In genomic region chr12:53762793-53763192, GRCh38 we compare ENCODE assay signal across 20 cellular contexts. TPM values are rescaled to one million over a fixed set of nuclear protein-coding genes. Genes with fewer than 3 reads are reported as not detected.
"Had no signal": no experiment of that assay in that cellular context is flagged by ENCODE, and none has a peak within 500 bp of the region (broad histone marks: within the 10 kb centered on the region; RNA-seq: fewer than 3 reads in every experiment).

No MANE protein-coding gene starts in this region.

RNA-seq across cellular contexts. Expression of gene CISTR, which starts 11.0 kb away (rescaled TPM):
- total RNA-seq: activated naive CD4-positive, alpha-beta T cell treated with anti-CD3 and anti-CD28 coated beads for 36 hours; activated naive CD4-positive, alpha-beta T cell treated with anti-CD3 and anti-CD28 coated beads, Interleukin-2, amount 50 U/mL, for 72 hours; activated naive CD8-positive, alpha-beta T cell treated with anti-CD3 and anti-CD28 coated beads for 36 hours; activated naive CD8-positive, alpha-beta T cell treated with anti-CD3 and anti-CD28 coated beads, Interleukin-2, amount 10 ng/mL, durations not matched to agents 7 days and 5 days; activated T-cell treated with anti-CD3 and anti-CD28 coated beads, Interleukin-2, amount 50 U/mL, for 4 hours; activated T-cell treated with anti-CD3 and anti-CD28 coated beads, Interleukin-2, amount 50 U/mL, for 72 hours; activated T-helper 1 cell treated with anti-CD3 and anti-CD28 coated beads, Interleukin-12 subunit alpha, Interleukin-12 subunit beta, Interleukin-2, Interleukin-4 antibody, amounts not matched to agents 30 ng/mL and 10 ng/mL and 1 ng/mL, durations not matched to agents 14 hours and 24 hours and 36 hours; activated T-helper 17 cell treated with anti-CD3 and anti-CD28 coated beads, Interleukin-2, amount 50 U/mL, for 72 hours; activated T-helper 2 cell treated with anti-CD3 and anti-CD28 coated beads, Interferon-gamma antibody, Interleukin-2, Interleukin-4, amounts not matched to agents 10 μg/mL and 5 μg/mL and 100 μg/mL, durations not matched to agents 14 hours and 24 hours and 36 hours; adrenal gland; aorta; ascending aorta; astrocyte; body of pancreas; breast epithelium; bronchial epithelial cell; cardiac muscle cell; cerebellum; chondrocyte had no signal
- polyA plus RNA-seq: adipose tissue, adrenal gland, aorta had no signal
